16 cellular contexts compared by ENCODE assay signal in the genomic region with DNA sequence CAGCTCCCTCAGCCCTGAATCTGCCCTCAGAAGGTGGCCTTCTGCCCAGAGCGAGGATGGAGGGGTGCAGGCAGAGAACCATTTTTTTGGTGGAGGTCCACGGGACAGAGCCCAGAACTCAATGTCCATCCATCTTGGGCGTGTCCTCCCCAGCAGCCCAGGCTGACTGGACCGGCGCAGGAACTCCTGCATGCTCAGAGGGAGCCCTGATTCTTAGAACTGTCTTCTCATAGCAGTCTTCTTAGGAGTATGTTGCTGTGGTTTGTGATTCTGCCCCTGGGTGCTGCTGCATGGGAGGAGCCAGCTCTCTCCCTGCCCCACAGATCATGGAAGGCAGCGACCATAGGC. TPM values are rescaled to one million over a fixed set of nuclear protein-coding genes. Genes with fewer than 3 reads are reported as not detected.
DNase-seq lines count a peak whose midpoint lies in the region; ATAC-seq and TF ChIP-seq lines count a peak whose summit lies in the region.
"Had no signal": no experiment of that assay in that cellular context is flagged by ENCODE, and none has a peak within 500 bp of the region (broad histone marks: within the 10 kb centered on the region; RNA-seq: fewer than 3 reads in every experiment).

No MANE protein-coding gene starts in this region.

- no peak overlapping the region for H3K4me3 Mint-ChIP-seq in activated T-helper 17 cell treated with anti-CD3 and anti-CD28 coated beads, Interleukin-2, amount 50 U/mL, for 72 hours
- H3K4me3 Mint-ChIP-seq: CD14-positive monocyte, HFFc6 had no signal

- POLR2A ChIA-PET in Panc1 (lab: Charles Lee) = no interaction called here

- intact Hi-C loops in Panc1 (cut with micrococcal nuclease; ENCODE audit: unreplicated experiment) = no loop called here
- intact Hi-C loops in posterior vena cava (cut with DNase I) = no loop called here
- intact Hi-C loops in sciatic nerve (cut with DNase I) = no loop called here

- CTCF ChIA-PET in Panc1 (lab: Charles Lee) = no interaction called here

- H3K27me3 ChIP-seq in Panc1 (ENCODE audit: control insufficient read depth, insufficient read depth, low read length) = no peaks in the 10 kb centered on the region

- H3K9me3 ChIP-seq in Panc1 (ENCODE audit: control insufficient read depth, insufficient read depth, low read depth, low read length) = no peaks in the 10 kb centered on the region

- DNase-seq in Panc1 (ENCODE audit: low read depth, low spot score) (no peak), posterior vena cava (ENCODE audit: low spot score) (peak; percentile 67), hypothalamus (lab: John Stamatoyannopoulos, UW) (no peak), sciatic nerve (ENCODE audit: low spot score) (no peak)
- DNase-seq: ACHN, AML-193, DMS153, HFFc6, NCI-H1048, NCI-H146, NCI-H2081 had no signal

- no peak overlapping the region for H3K27ac Mint-ChIP-seq in activated T-helper 17 cell treated with anti-CD3 and anti-CD28 coated beads, Interleukin-2, amount 50 U/mL, for 72 hours
- H3K27ac Mint-ChIP-seq: HFFc6 had no signal

- ATAC-seq in Panc1 = peak; percentile 26; the same call in 1 of the 2 replicates
- peak; percentile 9 for ATAC-seq in activated T-helper 17 cell treated with anti-CD3 and anti-CD28 coated beads, Interleukin-2, amount 50 U/mL, for 72 hours (replicated peaks)
- no peak for ATAC-seq in HG03139 (IDR thresholded peaks at IDR 0.05; ENCODE audit: unreplicated experiment)
- ATAC-seq in sciatic nerve = no peak

- BruUV-seq in Panc1 (replicated peaks; lab: Mats Ljungman, UMichigan) = no TSS peak

- H3K27me3 Mint-ChIP-seq in activated T-helper 17 cell treated with anti-CD3 and anti-CD28 coated beads, Interleukin-2, amount 50 U/mL, for 72 hours = no peaks in the 10 kb centered on the region

- no peaks in the 10 kb centered on the region for H3K4me1 ChIP-seq in Panc1 (ENCODE audit: control insufficient read depth, insufficient read depth, low read length)

- no peak overlapping the region for H3K27ac ChIP-seq in Panc1 (ENCODE audit: low read length)

- no peak overlapping the region for H3K4me3 ChIP-seq in Panc1 (ENCODE audit: low read depth in 2 of 2, low read length in 2 of 2)

- H3K36me3 Mint-ChIP-seq in activated T-helper 17 cell treated with anti-CD3 and anti-CD28 coated beads, Interleukin-2, amount 50 U/mL, for 72 hours (ENCODE audit: low read depth) = no peaks in the 10 kb centered on the region
- H3K36me3 Mint-ChIP-seq: CD14-positive monocyte had no signal

- no peaks in the 10 kb centered on the region for H3K36me3 ChIP-seq in Panc1 (ENCODE audit: control insufficient read depth, insufficient read depth, low read length)

- no peaks in the 10 kb centered on the region for H3K9me3 Mint-ChIP-seq in activated T-helper 17 cell treated with anti-CD3 and anti-CD28 coated beads, Interleukin-2, amount 50 U/mL, for 72 hours
- H3K9me3 Mint-ChIP-seq: CD14-positive monocyte, HFFc6 had no signal

- TF ChIP-seq CTCF in Panc1 (IDR thresholded peaks at IDR 0.05) = no peak

- in situ Hi-C loops in Panc1 (cut with HindIII; ENCODE audit: low pct_unique_long_range_greater_than_20kb, low sequenced_read_pairs) = no loop called here

- H3K4me1 Mint-ChIP-seq in activated T-helper 17 cell treated with anti-CD3 and anti-CD28 coated beads, Interleukin-2, amount 50 U/mL, for 72 hours = no peaks in the 10 kb centered on the region

RNA-seq across cellular contexts. Expression of gene MYCBPAP, which starts 5.6 kb away (rescaled TPM):
- total RNA-seq in Panc1 (2021; ENCODE audit: unreplicated experiment) (2.2 TPM), posterior vena cava (under 1 TPM; 0.29 to 0.69 TPM), sciatic nerve (3.3 TPM)
- 3.7 TPM for polyA plus RNA-seq in Panc1 (2012; ENCODE audit: insufficient read length)
- total RNA-seq in activated T-helper 17 cell treated with anti-CD3 and anti-CD28 coated beads, Interleukin-2, amount 50 U/mL, for 72 hours = 1 to 10 TPM; 2.1 to 3.2 TPM
- polyA plus RNA-seq: CD14-positive monocyte had no signal

RNA-seq across cellular contexts. Expression of gene RSAD1, which starts 24.0 kb away (rescaled TPM):
- total RNA-seq in Panc1 (2021; ENCODE audit: unreplicated experiment) (40.2 TPM), posterior vena cava (10 to 100 TPM; 24.9 to 25.4 TPM), sciatic nerve (33.3 TPM)
- polyA plus RNA-seq in Panc1 (2012; ENCODE audit: insufficient read length) = 34.6 TPM
- total RNA-seq in activated T-helper 17 cell treated with anti-CD3 and anti-CD28 coated beads, Interleukin-2, amount 50 U/mL, for 72 hours = 10 to 100 TPM; 21.3 to 29.5 TPM

RNA-seq across cellular contexts. Expression of gene EPN3, which starts 29.9 kb away (rescaled TPM):
- total RNA-seq in Panc1 (2021; ENCODE audit: unreplicated experiment) (0.92 TPM), posterior vena cava (not detected), sciatic nerve (0.27 TPM)
- polyA plus RNA-seq in Panc1 (2012; ENCODE audit: insufficient read length) = 0.67 TPM
- not detected for total RNA-seq in activated T-helper 17 cell treated with anti-CD3 and anti-CD28 coated beads, Interleukin-2, amount 50 U/mL, for 72 hours
- total RNA-seq: SK-MEL-5 had no signal
- polyA plus RNA-seq: CD14-positive monocyte had no signal

RNA-seq across cellular contexts. Expression of gene CHAD, which starts 33.9 kb away (rescaled TPM):
- total RNA-seq in Panc1 (2021; ENCODE audit: unreplicated experiment) (not detected), posterior vena cava (under 1 TPM in 1 of 2 donors, not detected in 1; 0.46 TPM), sciatic nerve (not detected)
- polyA plus RNA-seq in Panc1 (2012; ENCODE audit: insufficient read length) = 0.92 TPM
- total RNA-seq in activated T-helper 17 cell treated with anti-CD3 and anti-CD28 coated beads, Interleukin-2, amount 50 U/mL, for 72 hours = not detected
- total RNA-seq: HFFc6, MCF 10A, SK-MEL-5 had no signal
- polyA plus RNA-seq: CD14-positive monocyte had no signal

RNA-seq across cellular contexts. Expression of gene SPATA20, which starts 44.4 kb away (rescaled TPM):
- total RNA-seq in Panc1 (2021; ENCODE audit: unreplicated experiment) (82.2 TPM), posterior vena cava (10 to 100 TPM; 30.1 to 53.4 TPM), sciatic nerve (37.5 TPM)
- 77.3 TPM for polyA plus RNA-seq in Panc1 (2012; ENCODE audit: insufficient read length)
- total RNA-seq in activated T-helper 17 cell treated with anti-CD3 and anti-CD28 coated beads, Interleukin-2, amount 50 U/mL, for 72 hours = 10 to 100 TPM in 1 of 2 donors, 1 to 10 TPM in 1; 9.1 to 12.7 TPM

Comparison
In these comparisons a context has a peak if more than half of its experiments do, and no peak if none do; other contexts are left out.
1. ATAC-seq: peak in Panc1 (single experiment) and activated T-helper 17 cell treated with anti-CD3 and anti-CD28 coated beads, Interleukin-2, amount 50 U/mL, for 72 hours (single experiment); none in HG03139 (single experiment) and sciatic nerve (single experiment).